19 cellular contexts compared by ENCODE assay signal in genomic region chr22:46364341-46365165, GRCh38. TPM values are rescaled to one million over a fixed set of nuclear protein-coding genes. Genes with fewer than 3 reads are reported as not detected.
DNase-seq lines count a peak whose midpoint lies in the region; ATAC-seq and TF ChIP-seq lines count a peak whose summit lies in the region.
"Had no signal": no experiment of that assay in that cellular context is flagged by ENCODE, and none has a peak within 500 bp of the region (broad histone marks: within the 10 kb centered on the region; RNA-seq: fewer than 3 reads in every experiment).

No MANE protein-coding gene starts in this region.

- H3K4me3 ChIP-seq in left ventricle myocardium inferior (no peak overlapping the region), RWPE2 (ENCODE audit: severe bottlenecking) (no peak overlapping the region)
- H3K4me3 ChIP-seq: PC-9 had no signal

- ATAC-seq in left cardiac atrium (no peak), RWPE2 (ENCODE audit: low read depth) (no peak), left lobe of liver (no peak)
- ATAC-seq: HepG2 had no signal

- H3K27ac ChIP-seq in left ventricle myocardium inferior (replicated peaks) (no peak overlapping the region), RWPE2 (ENCODE audit: poor library complexity, severe bottlenecking) (no peak overlapping the region)
- H3K27ac ChIP-seq: PC-9 had no signal

- DNase-seq in left cardiac atrium (peak; percentile 18), left ventricle myocardium inferior (no peak), RWPE2 (ENCODE audit: low spot score) (peak; percentile 65), left lobe of liver (ENCODE audit: low spot score) (peak; percentile 44), NK-92 (lab: John Stamatoyannopoulos, UW; ENCODE audit: unreplicated experiment) (no peak), SHP77 treated with DMSO at 0.1 percent for 48 hours (lab: John Stamatoyannopoulos, UW) (no peak), NCI-H82 (lab: John Stamatoyannopoulos, UW) (no peak)
- DNase-seq: C1 segment of cervical spinal cord; CD8-positive, alpha-beta memory T cell; DMS79; KG1; MV-4-11; NCI-H1417; NCI-H1930; NCI-H345; NCI-H524 treated with DMSO at 0.1 percent for 48 hours; PC-9 had no signal

- H3K27me3 ChIP-seq in left ventricle myocardium inferior (ENCODE audit: low read depth) (peaks cover 30% of the 10 kb centered on the region), RWPE2 (ENCODE audit: insufficient read depth, poor library complexity, severe bottlenecking) (no peaks in the 10 kb centered on the region)

- H3K36me3 ChIP-seq in left ventricle myocardium inferior, result no peaks in the 10 kb centered on the region
- peaks cover 64% of the 10 kb centered on the region for H3K36me3 ChIP-seq in RWPE2 (ENCODE audit: low read depth)

- TF ChIP-seq CTCF in left ventricle myocardium inferior (IDR thresholded peaks at IDR 0.05; ENCODE audit: borderline replicate concordance) (no peak), RWPE2 (IDR thresholded peaks at IDR 0.05; ENCODE audit: poor library complexity, severe bottlenecking) (no peak)

- H3K4me1 ChIP-seq in left ventricle myocardium inferior (no peaks in the 10 kb centered on the region), RWPE2 (ENCODE audit: insufficient read depth, poor library complexity, severe bottlenecking) (no peaks in the 10 kb centered on the region)

- intact Hi-C loops in left cardiac atrium (cut with DNase I), result loop anchor here in 1 of 2 donors (5.0 kb wide), 2 partner anchors 168 to 178 kb away; no protein-coding TSS in a partner anchor
- intact Hi-C loops in left ventricle myocardium inferior (cut with micrococcal nuclease), result loop anchor here (10.0 kb wide), 1 partner anchor 180 kb away; no protein-coding TSS in a partner anchor

- H3K9me3 ChIP-seq in left ventricle myocardium inferior (replicated peaks) (no peaks in the 10 kb centered on the region), RWPE2 (ENCODE audit: severe bottlenecking) (no peaks in the 10 kb centered on the region)
- H3K9me3 ChIP-seq: SK-N-SH had no signal

RNA-seq across cellular contexts. Expression of gene TRMU, which starts 29.0 kb away (rescaled TPM):
- total RNA-seq in left cardiac atrium, result 10 to 100 TPM; 27.5 to 41.9 TPM
- 42.0 TPM for total RNA-seq in left ventricle myocardium inferior
- 23.6 TPM for total RNA-seq in left lobe of liver

Comparison
In these comparisons a context has a peak if more than half of its experiments do, and no peak if none do; other contexts are left out.
1. DNase-seq: peak in left cardiac atrium (single experiment), RWPE2 (single experiment) and left lobe of liver (single experiment); none in left ventricle myocardium inferior (single experiment), NK-92 (single experiment), SHP77 treated with DMSO at 0.1 percent for 48 hours (single experiment) and NCI-H82 (single experiment).